1 cellular context compared by ENCODE assay signal in the genomic region with DNA sequence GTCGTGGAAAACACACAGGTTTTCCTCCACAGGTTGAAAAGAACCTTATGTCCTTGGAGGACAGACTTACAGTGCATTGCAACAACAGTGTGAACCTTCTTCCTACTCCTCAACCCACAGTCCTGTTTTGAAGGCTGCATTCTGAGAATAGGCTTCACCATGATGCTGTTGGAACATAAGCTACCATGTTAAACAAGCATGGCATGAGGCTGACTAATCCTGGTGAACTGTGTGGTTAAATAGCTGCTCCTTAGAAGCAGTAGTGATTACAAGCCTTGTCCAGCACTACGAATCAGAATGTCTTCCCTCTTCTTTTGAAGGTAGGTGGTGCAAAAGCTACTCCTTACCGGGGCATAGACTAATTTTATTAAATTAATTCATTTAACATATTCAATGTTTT.
TF ChIP-seq lines count a peak whose summit lies in the region.

No MANE protein-coding gene starts in this region.

TF ChIP-seq in GM23338, 12 proteins besides CTCF, POLR2A, EP300 and RAD21 (continued from another document):
- TF ChIP-seq, protein P1, sequence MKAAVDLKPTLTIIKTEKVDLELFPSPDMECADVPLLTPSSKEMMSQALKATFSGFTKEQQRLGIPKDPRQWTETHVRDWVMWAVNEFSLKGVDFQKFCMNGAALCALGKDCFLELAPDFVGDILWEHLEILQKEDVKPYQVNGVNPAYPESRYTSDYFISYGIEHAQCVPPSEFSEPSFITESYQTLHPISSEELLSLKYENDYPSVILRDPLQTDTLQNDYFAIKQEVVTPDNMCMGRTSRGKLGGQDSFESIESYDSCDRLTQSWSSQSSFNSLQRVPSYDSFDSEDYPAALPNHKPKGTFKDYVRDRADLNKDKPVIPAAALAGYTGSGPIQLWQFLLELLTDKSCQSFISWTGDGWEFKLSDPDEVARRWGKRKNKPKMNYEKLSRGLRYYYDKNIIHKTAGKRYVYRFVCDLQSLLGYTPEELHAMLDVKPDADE (IDR thresholded peaks at IDR 0.05) = no peak
- TF ChIP-seq ZNF114 (CRISPR knock-in tag; IDR thresholded peaks at IDR 0.05) = no peak
- no peak for TF ChIP-seq POLR2AphosphoS5 (IDR thresholded peaks at IDR 0.05; ENCODE audit: low read depth)
- no peak for TF ChIP-seq EZH2 (IDR thresholded peaks at IDR 0.05; ENCODE audit: low read depth, unreplicated experiment)
- TF ChIP-seq EZH2phosphoT487 (IDR thresholded peaks at IDR 0.05; ENCODE audit: unreplicated experiment) = no peak
- TF ChIP-seq NANOG (IDR thresholded peaks at IDR 0.05; ENCODE audit: borderline replicate concordance) = no peak
- TF ChIP-seq ZNF331 (CRISPR knock-in tag; IDR thresholded peaks at IDR 0.05; ENCODE audit: low read depth) = no peak
TF ChIP-seq in GM23338: peak in this region for 0.
